In genomic region chr2:144350151-144350802, GRCh38 we compare ENCODE assay signal across 13 cellular contexts.
A peak's percentile ranks its signal among the peaks of the same experiment; 100 is the strongest.
DNase-seq lines count a peak whose midpoint lies in the region; ATAC-seq and TF ChIP-seq lines count a peak whose summit lies in the region.
"Had no signal": no experiment of that assay in that cellular context is flagged by ENCODE, and none has a peak within 500 bp of the region (broad histone marks: within the 10 kb centered on the region; RNA-seq: fewer than 3 reads in every experiment).

No MANE protein-coding gene starts in this region.

- H3K27me3 Mint-ChIP-seq in activated CD4-positive, alpha-beta T cell treated with anti-CD3 and anti-CD28 coated beads, Interleukin-2, amount 10 ng/mL, durations not matched to agents 24 days and 14 days, result peaks cover 1% of the 10 kb centered on the region
- H3K27me3 Mint-ChIP-seq in WTC11 (ENCODE audit: low read depth) (peaks cover 11% of the 10 kb centered on the region; the same call in 1 of the 2 replicates), HFFc6 (ENCODE audit: insufficient read depth) (no peaks in the 10 kb centered on the region)

- peak overlapping the region; percentile 62 for H3K27ac ChIP-seq in smooth muscle cell (ENCODE audit: low read depth)
- H3K27ac ChIP-seq: upper lobe of right lung had no signal

- H3K27me3 ChIP-seq in smooth muscle cell (ENCODE audit: low read depth), result no peaks in the 10 kb centered on the region
- H3K27me3 ChIP-seq: upper lobe of right lung had no signal

- H3K4me3 Mint-ChIP-seq in activated CD4-positive, alpha-beta T cell treated with anti-CD3 and anti-CD28 coated beads, Interleukin-2, amount 10 ng/mL, durations not matched to agents 24 days and 14 days, result peak overlapping the region; percentile 28
- H3K4me3 Mint-ChIP-seq in WTC11 (no peak overlapping the region), HFFc6 (no peak overlapping the region)

- TF ChIP-seq CTCF in WTC11 (IDR thresholded peaks at IDR 0.05) (no peak), smooth muscle cell (IDR thresholded peaks at IDR 0.05; ENCODE audit: borderline replicate concordance, insufficient read depth, poor library complexity, severe bottlenecking) (no peak), HFFc6 (IDR thresholded peaks at IDR 0.05) (no peak)

- peaks cover 28% of the 10 kb centered on the region for H3K4me1 ChIP-seq in smooth muscle cell (ENCODE audit: low read depth)
- H3K4me1 ChIP-seq: upper lobe of right lung had no signal

- H3K36me3 Mint-ChIP-seq in activated CD4-positive, alpha-beta T cell treated with anti-CD3 and anti-CD28 coated beads, Interleukin-2, amount 10 ng/mL, durations not matched to agents 24 days and 14 days (ENCODE audit: low read depth), result no peaks in the 10 kb centered on the region
- H3K36me3 Mint-ChIP-seq in WTC11, result no peaks in the 10 kb centered on the region
- no peaks in the 10 kb centered on the region for H3K36me3 Mint-ChIP-seq in HFFc6 (ENCODE audit: low read depth)

- peak overlapping the region; percentile 91 for H2AFZ ChIP-seq in smooth muscle cell (ENCODE audit: low read depth)

- H4K20me1 ChIP-seq in smooth muscle cell (ENCODE audit: low read depth), result no peaks in the 10 kb centered on the region

- no peaks in the 10 kb centered on the region for H3K36me3 ChIP-seq in smooth muscle cell (ENCODE audit: low read depth)
- H3K36me3 ChIP-seq: upper lobe of right lung had no signal

- 35% methylated on average over 7 of the region's 7 CpGs for WGBS in smooth muscle cell (ENCODE audit: low lambda C conversion rate)

- intact Hi-C loops in activated CD4-positive, alpha-beta T cell treated with anti-CD3 and anti-CD28 coated beads, Interleukin-2, amount 10 ng/mL, durations not matched to agents 24 days and 14 days (cut with micrococcal nuclease), result loop anchor here (1.0 to 2.0 kb wide), 2 partner anchors 17 to 64 kb away; a partner anchor contains a TSS

- peaks cover 3% of the 10 kb centered on the region for H3K9me3 Mint-ChIP-seq in activated CD4-positive, alpha-beta T cell treated with anti-CD3 and anti-CD28 coated beads, Interleukin-2, amount 10 ng/mL, durations not matched to agents 24 days and 14 days
- no peaks in the 10 kb centered on the region for H3K9me3 Mint-ChIP-seq in WTC11
- no peaks in the 10 kb centered on the region for H3K9me3 Mint-ChIP-seq in HFFc6

- H3K79me2 ChIP-seq in smooth muscle cell (ENCODE audit: low read depth), result no peaks in the 10 kb centered on the region

- CTCF ChIA-PET in WTC11 (lab: Charles Lee), result interaction anchor here (1.1 to 1.6 kb wide), 2 partner anchors 11 to 99 kb away, joined by 3 read pairs; no protein-coding TSS in a partner anchor

- no peaks in the 10 kb centered on the region for H3F3A ChIP-seq in smooth muscle cell (ENCODE audit: low read depth)

- POLR2A ChIA-PET in WTC11 (lab: Charles Lee), result no interaction called here

- peaks cover 20% of the 10 kb centered on the region for H3K4me1 Mint-ChIP-seq in activated CD4-positive, alpha-beta T cell treated with anti-CD3 and anti-CD28 coated beads, Interleukin-2, amount 10 ng/mL, durations not matched to agents 24 days and 14 days
- H3K4me1 Mint-ChIP-seq in WTC11, result peaks cover 53% of the 10 kb centered on the region
- peaks cover 11% of the 10 kb centered on the region; the same call in 1 of the 2 replicates for H3K4me1 Mint-ChIP-seq in HFFc6 (ENCODE audit: low read depth)

- DNase-seq in activated CD4-positive, alpha-beta T cell treated with anti-CD3 and anti-CD28 coated beads, Interleukin-2, amount 10 ng/mL, durations not matched to agents 24 days and 14 days, result no peak
- DNase-seq in activated CD4-positive, alpha-beta T cell treated with anti-CD3 and anti-CD28 coated beads, Interleukin-2, amount 50 U/mL, for 1 hour, result no peak
- DNase-seq in WTC11 (ENCODE audit: low spot score) (no peak), iPS DF 19.7 (ENCODE audit: low read depth, low spot score) (peak; percentile 56), smooth muscle cell (lab: John Stamatoyannopoulos, UW; ENCODE audit: unreplicated experiment) (no peak), COR-L47 (lab: John Stamatoyannopoulos, UW) (no peak), HFFc6 (no peak), pons (ENCODE audit: low spot score) (no peak)
- DNase-seq: erythroblast, MM.1S, NCI-H82, upper lobe of right lung had no signal

- peak overlapping the region; percentile 84 for H3K27ac Mint-ChIP-seq in activated CD4-positive, alpha-beta T cell treated with anti-CD3 and anti-CD28 coated beads, Interleukin-2, amount 10 ng/mL, durations not matched to agents 24 days and 14 days
- H3K27ac Mint-ChIP-seq in WTC11, result no peak overlapping the region
- H3K27ac Mint-ChIP-seq in HFFc6, result no peak overlapping the region

- peak; percentile 76 for ATAC-seq in WTC11
- ATAC-seq: upper lobe of right lung had no signal

- H3K9ac ChIP-seq in smooth muscle cell (ENCODE audit: low read depth), result peak overlapping the region; percentile 30

- no peak overlapping the region for H3K4me2 ChIP-seq in smooth muscle cell

- no peaks in the 10 kb centered on the region for H3K9me3 ChIP-seq in smooth muscle cell (replicated peaks; ENCODE audit: low read depth)
- H3K9me3 ChIP-seq: upper lobe of right lung had no signal

- H3K4me3 ChIP-seq in smooth muscle cell, result no peak overlapping the region
- H3K4me3 ChIP-seq: lung, upper lobe of right lung had no signal

TF ChIP-seq in WTC11, 78 proteins besides CTCF, POLR2A, EP300 and RAD21:
- TF ChIP-seq MLX (CRISPR knock-in tag; IDR thresholded peaks at IDR 0.05) (no peak), ZNF396 (CRISPR knock-in tag; IDR thresholded peaks at IDR 0.05; ENCODE audit: borderline replicate concordance) (no peak), ATF3 (CRISPR knock-in tag; conservative IDR thresholded peaks at IDR 0.05) (no peak), OVOL2 (CRISPR knock-in tag; IDR thresholded peaks at IDR 0.05; ENCODE audit: borderline replicate concordance) (no peak), ZSCAN18 (CRISPR knock-in tag; IDR thresholded peaks at IDR 0.05) (no peak), JUN (CRISPR knock-in tag; IDR thresholded peaks at IDR 0.05) (no peak), KAT7 (CRISPR knock-in tag; IDR thresholded peaks at IDR 0.05; ENCODE audit: borderline replicate concordance) (no peak), E2F1 (CRISPR knock-in tag; IDR thresholded peaks at IDR 0.05) (no peak)
